In the genomic region with DNA sequence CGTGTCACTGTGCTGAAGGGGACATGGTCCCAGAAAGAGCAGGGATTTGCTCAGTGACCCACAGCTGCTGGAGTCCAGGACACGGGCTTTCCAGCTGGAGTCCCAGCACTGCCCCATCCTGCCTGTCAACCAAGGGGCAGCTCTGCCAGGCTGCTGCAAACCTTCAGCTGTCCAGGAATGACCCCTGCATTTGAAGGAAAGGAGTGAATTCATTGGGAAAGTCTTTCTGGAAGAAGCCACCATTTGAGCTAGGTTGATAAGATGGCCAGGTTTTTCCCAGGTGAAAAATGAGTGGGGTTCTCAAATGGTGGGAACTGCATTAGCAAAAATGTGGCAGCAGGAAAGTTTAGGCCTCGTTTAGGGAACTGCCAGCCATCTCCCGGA, we compare ENCODE assay signal across 12 cellular contexts. TPM values are rescaled to one million over a fixed set of nuclear protein-coding genes. Genes with fewer than 3 reads are reported as not detected.
DNase-seq lines count a peak whose midpoint lies in the region; ATAC-seq, FAIRE-seq and TF ChIP-seq lines count a peak whose summit lies in the region.
"Had no signal": no experiment of that assay in that cellular context is flagged by ENCODE, and none has a peak within 500 bp of the region (broad histone marks: within the 10 kb centered on the region; RNA-seq: fewer than 3 reads in every experiment).

No MANE protein-coding gene starts in this region.

- H3K56ac ChIP-seq in H1 (replicated peaks; ENCODE audit: insufficient read length, low read depth, low read length): no peak overlapping the region

- H3K4me1 ChIP-seq in OCI-LY3 (ENCODE audit: low read length) (peaks cover 48% of the 10 kb centered on the region), H1 (replicated peaks in 1 of 4; ENCODE audit: control insufficient read depth in 3 of 4, insufficient read depth in 4 of 4, low read length in 3 of 4) (peaks cover 1 to 22% (median 7%) of the 10 kb centered on the region in 4 experiments), psoas muscle (peaks cover 69% of the 10 kb centered on the region)

- TF ChIP-seq RAD21 in H1 (IDR thresholded peaks at IDR 0.05 in 1 of 2, conservative IDR thresholded peaks at IDR 0.05 in 1 of 2; ENCODE audit: low read depth in 2 of 2, low read length in 2 of 2): no peak

- H3K36me3 ChIP-seq in OCI-LY3 (replicated peaks; ENCODE audit: low read depth, low read length) (peaks cover 18% of the 10 kb centered on the region), H1 (ENCODE audit: control insufficient read depth in 2 of 4, insufficient read depth in 4 of 4, low read length in 3 of 4) (no peaks in the 10 kb centered on the region), psoas muscle (ENCODE audit: insufficient read depth in 1 of 2, low read depth in 1 of 2) (peaks cover 6 to 76% of the 10 kb centered on the region in 2 donors)

- H3K23ac ChIP-seq in H1 (ENCODE audit: insufficient read length): no peak overlapping the region

- no peak overlapping the region for H4K5ac ChIP-seq in H1 (ENCODE audit: insufficient read length, low read depth, low read length)

- H3K18ac ChIP-seq in H1 (ENCODE audit: extremely low read depth, low read length): no peak overlapping the region

- no peak for FAIRE-seq in H1 (lab: Jason Lieb, UNC)
- FAIRE-seq: K562 had no signal

- CTCF ChIA-PET in H1 (lab: Charles Lee; ENCODE audit: partially characterized antibody): interaction anchor here (0.9 to 14.5 kb wide), 16 partner anchors 7 to 696 kb away, joined by 3 to 227 read pairs (median 12); partner anchors contain the start of genes EHBP1L1, FAM89B, KCNK7 and ZNRD2

- intact Hi-C loops in psoas muscle (cut with DNase I): no loop called here

- H2BK20ac ChIP-seq in H1 (ENCODE audit: low read length): no peak overlapping the region

- H3K4ac ChIP-seq in H1 (replicated peaks; ENCODE audit: insufficient read length, low read depth, low read length): no peak overlapping the region

- H3K4me2 ChIP-seq in OCI-LY3 (ENCODE audit: low read length) (peak overlapping the region; percentile 84; the same call in 1 of the 2 replicates), H1 (ENCODE audit: insufficient read depth in 1 of 2, low read depth in 2 of 2, low read length in 2 of 2) (0 out of 4 replicates have a peak overlapping the region, but pooled peaks of 1 of the 2 experiments have one; percentile 12)

- no peak overlapping the region for H2BK120ac ChIP-seq in H1 (replicated peaks; ENCODE audit: low read depth, low read length)

- no peak overlapping the region for H4K91ac ChIP-seq in H1 (replicated peaks; ENCODE audit: insufficient read length, low read length)

- H2BK5ac ChIP-seq in H1 (ENCODE audit: low read depth, low read length): no peak overlapping the region

- H3K9ac ChIP-seq in OCI-LY3 (ENCODE audit: low read length) (no peak overlapping the region), H1 (replicated peaks in 1 of 4; ENCODE audit: extremely low read depth in 1 of 4, low read depth in 3 of 4, low read length in 3 of 4) (no peak overlapping the region)

- H3K4me1 Mint-ChIP-seq in T-helper 1 cell treated with Interleukin-12 subunit alpha and Interleukin-12 subunit beta and Interleukin-4 antibody, amounts not matched to agents 30 μg/mL and 1 μg/mL, for 36 hours (ENCODE audit: low read depth): peaks cover 47% of the 10 kb centered on the region

- H3K27ac ChIP-seq in OCI-LY3 (ENCODE audit: low read length) (peak overlapping the region; percentile 93), H1 (ENCODE audit: low read depth, low read length) (no peak overlapping the region), psoas muscle (peak overlapping the region; percentile 91)

- H2BK15ac ChIP-seq in H1 (ENCODE audit: low read length): peak overlapping the region; percentile 97

- ATAC-seq in psoas muscle: no peak
- ATAC-seq in HG03045 (IDR thresholded peaks at IDR 0.05; ENCODE audit: unreplicated experiment): no peak
- no peak for ATAC-seq in GM19035 (IDR thresholded peaks at IDR 0.05; ENCODE audit: unreplicated experiment)
- no peak for ATAC-seq in HG02973 (IDR thresholded peaks at IDR 0.05; ENCODE audit: unreplicated experiment)
- ATAC-seq: K562 had no signal

- TF ChIP-seq CTCF in OCI-LY3 (IDR thresholded peaks at IDR 0.05; ENCODE audit: low read depth, low read length): no peak
- no peak for TF ChIP-seq CTCF in H1 (IDR thresholded peaks at IDR 0.05; ENCODE audit: control extremely low read depth in 1 of 3, insufficient read depth in 1 of 3, low read depth in 1 of 3, low read length in 3 of 3)
- no peak for TF ChIP-seq CTCF in psoas muscle (IDR thresholded peaks at IDR 0.05)

- no peak overlapping the region for H3K14ac ChIP-seq in H1 (ENCODE audit: insufficient read length)

- no peak for TF ChIP-seq EP300 in H1 (IDR thresholded peaks at IDR 0.05; ENCODE audit: borderline replicate concordance in 1 of 2, low read depth in 2 of 2, low read length in 2 of 2)

- 87% methylated on average over 4 of the region's 4 CpGs; no CpG with 5 or more reads in 1 of the 2 experiments for WGBS in H1 (ENCODE audit: extremely low coverage in 1 of 2, insufficient coverage in 1 of 2, insufficient read length in 1 of 2, insufficient replicate concordance in 2 of 2, low coverage in 1 of 2, low lambda C conversion rate in 2 of 2, missing lambda C conversion rate in 1 of 2), 2 experiments
- WGBS in psoas muscle, 3 donors: 25 to 46% (median 33%) methylated on average over 4 of the region's 4 CpGs

- H3K79me1 ChIP-seq in H1 (ENCODE audit: low read depth, low read length): no peaks in the 10 kb centered on the region

- peaks cover 32% of the 10 kb centered on the region for H3K36me3 Mint-ChIP-seq in T-helper 1 cell treated with Interleukin-12 subunit alpha and Interleukin-12 subunit beta and Interleukin-4 antibody, amounts not matched to agents 30 μg/mL and 1 μg/mL, for 36 hours (ENCODE audit: low read depth)

- H3K9me3 Mint-ChIP-seq in T-helper 1 cell treated with Interleukin-12 subunit alpha and Interleukin-12 subunit beta and Interleukin-4 antibody, amounts not matched to agents 30 μg/mL and 1 μg/mL, for 36 hours: no peaks in the 10 kb centered on the region

- POLR2A ChIA-PET in H1 (lab: Charles Lee; ENCODE audit: partially characterized antibody): interaction anchor here (0.9 to 4.4 kb wide), 5 partner anchors 10 to 27 kb away, joined by 3 to 36 read pairs (median 12); partner anchors contain the start of genes EHBP1L1, FAM89B and MAP3K11

- H3K79me2 ChIP-seq in OCI-LY3 (ENCODE audit: low read length) (no peaks in the 10 kb centered on the region), H1 (ENCODE audit: control insufficient read depth in 1 of 2, insufficient read depth in 2 of 2, low read length in 2 of 2) (no peaks in the 10 kb centered on the region)

- no peak overlapping the region for H3K4me3 Mint-ChIP-seq in T-helper 1 cell treated with Interleukin-12 subunit alpha and Interleukin-12 subunit beta and Interleukin-4 antibody, amounts not matched to agents 30 μg/mL and 1 μg/mL, for 36 hours

- H3K27ac Mint-ChIP-seq in T-helper 1 cell treated with Interleukin-12 subunit alpha and Interleukin-12 subunit beta and Interleukin-4 antibody, amounts not matched to agents 30 μg/mL and 1 μg/mL, for 36 hours: peak overlapping the region; percentile 52

- no peak overlapping the region; the same call in 1 of the 2 replicates for H2BK12ac ChIP-seq in H1 (ENCODE audit: low read depth, low read length)

- no peaks in the 10 kb centered on the region for H3K27me3 Mint-ChIP-seq in T-helper 1 cell treated with Interleukin-12 subunit alpha and Interleukin-12 subunit beta and Interleukin-4 antibody, amounts not matched to agents 30 μg/mL and 1 μg/mL, for 36 hours (ENCODE audit: low read depth)

- H3K23me2 ChIP-seq in H1 (ENCODE audit: low read depth, low read length): peaks cover 3% of the 10 kb centered on the region; the same call in 1 of the 2 replicates

- H3K27me3 ChIP-seq in OCI-LY3 (ENCODE audit: low read depth, low read length) (no peaks in the 10 kb centered on the region), H1 (replicated peaks in 1 of 4; ENCODE audit: control insufficient read depth in 3 of 4, extremely low read depth in 1 of 4, insufficient read depth in 3 of 4, low read length in 3 of 4) (peaks cover 20 to 56% (median 45%) of the 10 kb centered on the region in 4 experiments), psoas muscle (ENCODE audit: insufficient read depth in 3 of 3, low read length in 2 of 3) (no peaks in the 10 kb centered on the region)

- no peak for TF ChIP-seq POLR2A in H1 (IDR thresholded peaks at IDR 0.05; ENCODE audit: control extremely low read depth in 1 of 2, low read depth in 2 of 2, low read length in 2 of 2)

- no peak overlapping the region; the same call in 1 of the 2 replicates for H4K8ac ChIP-seq in H1 (ENCODE audit: extremely low read depth, insufficient read depth, low read length)

- no peaks in the 10 kb centered on the region for H4K20me1 ChIP-seq in OCI-LY3 (ENCODE audit: insufficient read depth, low read length)
- peaks cover 0 to 2% of the 10 kb centered on the region in 2 experiments for H4K20me1 ChIP-seq in H1 (replicated peaks in 1 of 2; ENCODE audit: control insufficient read depth in 1 of 2, insufficient read depth in 2 of 2, low read length in 2 of 2)

- H3K4me3 ChIP-seq in OCI-LY3 (ENCODE audit: low read length) (no peak overlapping the region), H1 (ENCODE audit: extremely low read depth in 1 of 4, insufficient read depth in 2 of 4, low read depth in 3 of 4, low read length in 4 of 4) (no peak overlapping the region), psoas muscle (peak overlapping the region; percentile 48)
- H3K4me3 ChIP-seq: K562 had no signal

- H2AK5ac ChIP-seq in H1 (ENCODE audit: low read depth, low read length): 0 out of 2 replicates have a peak overlapping the region, but pooled peaks have one; percentile 65

- no peak for DNase-seq in T-helper 1 cell
- DNase-seq in H1 (ENCODE audit: low read depth in 1 of 2, low spot score in 2 of 2): no peak
- DNase-seq in psoas muscle: no peak
- DNase-seq: NCI-H1694, SHP77 treated with DMSO at 0.1 percent for 48 hours, trophoblast cell had no signal

- H2AFZ ChIP-seq in OCI-LY3 (ENCODE audit: low read depth, low read length) (no peak overlapping the region), H1 (ENCODE audit: low read length) (no peak overlapping the region)

- H3K9me3 ChIP-seq in OCI-LY3 (ENCODE audit: insufficient read depth, low read length) (no peaks in the 10 kb centered on the region), H1 (ENCODE audit: insufficient read depth in 2 of 2, low read depth in 1 of 2, low read length in 1 of 2) (no peaks in the 10 kb centered on the region), psoas muscle (no peaks in the 10 kb centered on the region)

RNA-seq across cellular contexts. Expression of gene KCNK7, which starts 9.4 kb away (rescaled TPM):
- total RNA-seq in H1 (2021; fragmentation: NEBNext Ultra II Directional; extraction: Animal tissue kit (Norgen Biotek cat#: 25700)): 0.42 and 1.0 TPM in 2 replicates
- polyA plus RNA-seq in H1 (2011; rRNA removed) (0.74 and 1.4 TPM in 2 replicates), psoas muscle (1 to 10 TPM in 1 of 3 donors, under 1 TPM in 2; 0.22 to 1.4 (median 0.99) TPM)
- polyA plus RNA-seq in H1 (2011; cell fraction: cytosol; rRNA removed): 0.71 TPM
- 1.4 TPM for polyA plus RNA-seq in H1 (2011; cell fraction: nucleus; rRNA removed)
- 0.32 to 1.1 TPM (median 0.65 TPM) in 3 of 4 replicates, not detected in the other for polyA plus RNA-seq in H1 (2012, experiment 1 of 2)
- not detected for polyA plus RNA-seq in H1 (2012, experiment 2 of 2)
- 0.18 TPM for polyA plus RNA-seq in H1 (2013, experiment 1 of 2)
- polyA plus RNA-seq in H1 (2013, experiment 2 of 2): 0.24 TPM
- 0.19 and 0.71 TPM in 2 replicates for polyA minus RNA-seq in H1 (2011; rRNA and poly(A)+ RNA removed)
- not detected for polyA minus RNA-seq in H1 (2011; cell fraction: cytosol; rRNA and poly(A)+ RNA removed)
- polyA minus RNA-seq in H1 (2011; cell fraction: nucleus; rRNA and poly(A)+ RNA removed): 1.1 TPM
- under 1 TPM in 3 of 4 donors, not detected in 1; 0.19 to 0.56 (median 0.27) TPM for total RNA-seq in psoas muscle

RNA-seq across cellular contexts. Expression of gene EHBP1L1, which starts 10.4 kb away (rescaled TPM):
- 6.6 and 7.9 TPM in 2 replicates for total RNA-seq in H1 (2021; fragmentation: NEBNext Ultra II Directional; extraction: Animal tissue kit (Norgen Biotek cat#: 25700))
- polyA plus RNA-seq in H1 (2011; rRNA removed): 4.3 and 6.2 TPM in 2 replicates
- 7.3 TPM for polyA plus RNA-seq in H1 (2011; cell fraction: cytosol; rRNA removed)
- polyA plus RNA-seq in H1 (2011; cell fraction: nucleus; rRNA removed): 21.8 TPM
- polyA plus RNA-seq in H1 (2012, experiment 1 of 2): 4.6 to 6.7 TPM (median 5.1 TPM) in 4 replicates
- 1.2 TPM for polyA plus RNA-seq in H1 (2012, experiment 2 of 2)
- polyA plus RNA-seq in H1 (2013, experiment 1 of 2): 6.2 TPM
- 5.6 TPM for polyA plus RNA-seq in H1 (2013, experiment 2 of 2)
- 1.8 and 1.9 TPM in 2 replicates for polyA minus RNA-seq in H1 (2011; rRNA and poly(A)+ RNA removed)
- polyA minus RNA-seq in H1 (2011; cell fraction: cytosol; rRNA and poly(A)+ RNA removed): 3.4 TPM
- 3.8 TPM for polyA minus RNA-seq in H1 (2011; cell fraction: nucleus; rRNA and poly(A)+ RNA removed)
- total RNA-seq in psoas muscle: 100 to 1,000 TPM; 208 to 345 (median 282) TPM
- 100 to 1,000 TPM; 114 to 177 (median 170) TPM for polyA plus RNA-seq in psoas muscle

RNA-seq across cellular contexts. Expression of gene FAM89B, which starts 13.9 kb away (rescaled TPM):
- 15.8 and 17.6 TPM in 2 replicates for total RNA-seq in H1 (2021; fragmentation: NEBNext Ultra II Directional; extraction: Animal tissue kit (Norgen Biotek cat#: 25700))
- polyA plus RNA-seq in H1 (2011; rRNA removed) (32.4 and 39.2 TPM in 2 replicates), psoas muscle (100 to 1,000 TPM in 1 of 3 donors, 10 to 100 TPM in 2; 66.9 to 112 (median 67.4) TPM)
- 21.2 TPM for polyA plus RNA-seq in H1 (2011; cell fraction: cytosol; rRNA removed)
- 30.1 TPM for polyA plus RNA-seq in H1 (2011; cell fraction: nucleus; rRNA removed)
- 11.0 to 14.3 TPM (median 11.7 TPM) in 4 replicates for polyA plus RNA-seq in H1 (2012, experiment 1 of 2)
- polyA plus RNA-seq in H1 (2012, experiment 2 of 2): 14.5 TPM
- polyA plus RNA-seq in H1 (2013, experiment 1 of 2): 16.9 TPM
- 17.1 TPM for polyA plus RNA-seq in H1 (2013, experiment 2 of 2)
- 5.8 and 6.0 TPM in 2 replicates for polyA minus RNA-seq in H1 (2011; rRNA and poly(A)+ RNA removed)
- 6.2 TPM for polyA minus RNA-seq in H1 (2011; cell fraction: cytosol; rRNA and poly(A)+ RNA removed)
- polyA minus RNA-seq in H1 (2011; cell fraction: nucleus; rRNA and poly(A)+ RNA removed): 17.7 TPM
- total RNA-seq in psoas muscle: 100 to 1,000 TPM in 1 of 4 donors, 10 to 100 TPM in 3; 59.0 to 110 (median 66.9) TPM

RNA-seq across cellular contexts. Expression of gene ZNRD2, which starts 16.0 kb away (rescaled TPM):
- total RNA-seq in H1 (2021; fragmentation: NEBNext Ultra II Directional; extraction: Animal tissue kit (Norgen Biotek cat#: 25700)): 53.4 and 56.1 TPM in 2 replicates
- polyA plus RNA-seq in H1 (2011; rRNA removed) (125 and 148 TPM in 2 replicates), psoas muscle (100 to 1,000 TPM in 1 of 3 donors, 10 to 100 TPM in 2; 58.8 to 118 (median 94.2) TPM)
- 91.1 TPM for polyA plus RNA-seq in H1 (2011; cell fraction: cytosol; rRNA removed)
- polyA plus RNA-seq in H1 (2011; cell fraction: nucleus; rRNA removed): 91.2 TPM
- 84.9 to 91.1 TPM (median 88.1 TPM) in 4 replicates for polyA plus RNA-seq in H1 (2012, experiment 1 of 2)
- polyA plus RNA-seq in H1 (2012, experiment 2 of 2): 128 TPM
- polyA plus RNA-seq in H1 (2013, experiment 1 of 2): 85.3 TPM
- polyA plus RNA-seq in H1 (2013, experiment 2 of 2): 89.8 TPM
- 11.7 and 17.5 TPM in 2 replicates for polyA minus RNA-seq in H1 (2011; rRNA and poly(A)+ RNA removed)
- polyA minus RNA-seq in H1 (2011; cell fraction: cytosol; rRNA and poly(A)+ RNA removed): 25.8 TPM
- polyA minus RNA-seq in H1 (2011; cell fraction: nucleus; rRNA and poly(A)+ RNA removed): 52.9 TPM
- 10 to 100 TPM; 31.6 to 43.5 (median 38.0) TPM for total RNA-seq in psoas muscle

RNA-seq across cellular contexts. Expression of gene MAP3K11, which starts 27.8 kb away (rescaled TPM):
- 44.6 and 48.4 TPM in 2 replicates for total RNA-seq in H1 (2021; fragmentation: NEBNext Ultra II Directional; extraction: Animal tissue kit (Norgen Biotek cat#: 25700))
- 30.3 and 45.8 TPM in 2 replicates for polyA plus RNA-seq in H1 (2011; rRNA removed)
- 27.4 TPM for polyA plus RNA-seq in H1 (2011; cell fraction: cytosol; rRNA removed)
- polyA plus RNA-seq in H1 (2011; cell fraction: nucleus; rRNA removed): 44.3 TPM
- polyA plus RNA-seq in H1 (2012, experiment 1 of 2): 33.6 to 39.5 TPM (median 37.5 TPM) in 4 replicates
- 31.2 TPM for polyA plus RNA-seq in H1 (2012, experiment 2 of 2)
- polyA plus RNA-seq in H1 (2013, experiment 1 of 2): 28.0 TPM
- 25.0 TPM for polyA plus RNA-seq in H1 (2013, experiment 2 of 2)
- polyA minus RNA-seq in H1 (2011; rRNA and poly(A)+ RNA removed): 17.7 and 26.1 TPM in 2 replicates
- 28.2 TPM for polyA minus RNA-seq in H1 (2011; cell fraction: cytosol; rRNA and poly(A)+ RNA removed)
- 39.8 TPM for polyA minus RNA-seq in H1 (2011; cell fraction: nucleus; rRNA and poly(A)+ RNA removed)
- 10 to 100 TPM; 14.5 to 18.8 (median 16.8) TPM for total RNA-seq in psoas muscle
- polyA plus RNA-seq in psoas muscle: 10 to 100 TPM in 2 of 3 donors, 1 to 10 TPM in 1; 8.8 to 13.9 (median 10.7) TPM

Comparison
In these comparisons a context has a peak if more than half of its experiments do, and no peak if none do; other contexts are left out.
1. RNA of gene EHBP1L1, which starts 10.4 kb away (total RNA-seq): 208 to 345 TPM in psoas muscle; 6.6 to 7.9 TPM in H1; every median in the first group is over 10 times any median in the second.